Comparison of ENCODE assay signal across 9 cellular contexts in genomic region chr11:58428021-58428420, GRCh38. TPM values are rescaled to one million over a fixed set of nuclear protein-coding genes. Genes with fewer than 3 reads are reported as not detected.
"Had no signal": no experiment of that assay in that cellular context is flagged by ENCODE, and none has a peak within 500 bp of the region (broad histone marks: within the 10 kb centered on the region; RNA-seq: fewer than 3 reads in every experiment).

TSS of gene OR5B2 (minus strand) at chr11:58428121. CDS start at chr11:58423261, 4,860 bp downstream.

- ATAC-seq: GM12878 had no signal

- DNase-seq: GDM1, GF-D8 had no signal

- FAIRE-seq: G401.6, GM12878, GM12891, GM12892, GM18507, GM19239 had no signal

- H3K4me3 ChIP-seq: GM12878 had no signal

RNA-seq across cellular contexts. Expression of gene OR5B2, which starts in this region (rescaled TPM):
- total RNA-seq: G401, GM12878 had no signal
